23 cellular contexts compared by ENCODE assay signal in genomic region chr2:69960821-69961220, GRCh38.
"Had no signal": no experiment of that assay in that cellular context is flagged by ENCODE, and none has a peak within 500 bp of the region (broad histone marks: within the 10 kb centered on the region; RNA-seq: fewer than 3 reads in every experiment).

No MANE protein-coding gene starts in this region.

- ATAC-seq: gastrocnemius medialis; left colon; left ventricle myocardium superior; stimulated activated naive B cell treated with anti-CD40 and anti-IgM and Interleukin-4, amounts not matched to agents 10 μg/mL and 1 μg/mL and 100 μg/mL, for 72 hours had no signal

- DNase-seq: cortex of kidney; effector memory CD4-positive, alpha-beta T cell; gastrocnemius medialis; glutamatergic neuron; immature natural killer cell; kidney; left colon; left ventricle myocardium superior; mesenchymal stem cell; naive B cell; sigmoid colon; stimulated activated CD4-positive, alpha-beta T cell treated with anti-CD3 and anti-CD28 coated beads, Interleukin-2, amount 100 ng/mL, for 24 hours; stimulated activated CD4-positive, alpha-beta T cell treated with anti-CD3 and anti-CD28 coated beads, Interleukin-4, amount 100 ng/mL, for 4 hours; stimulated activated naive B cell treated with anti-CD40 and anti-IgM and Interleukin-4, amounts not matched to agents 10 μg/mL and 1 μg/mL and 100 μg/mL, for 72 hours; stomach; thyroid gland had no signal

- H3K9me3 ChIP-seq: esophagus muscularis mucosa, gastrocnemius medialis, right atrium auricular region, sigmoid colon, stomach, thyroid gland, upper lobe of left lung, vagina had no signal

- H3K27me3 ChIP-seq: esophagus muscularis mucosa, gastrocnemius medialis, right atrium auricular region, sigmoid colon, stomach, thyroid gland, upper lobe of left lung, vagina had no signal

- H3K4me1 ChIP-seq: esophagus muscularis mucosa, right atrium auricular region, sigmoid colon, thyroid gland, upper lobe of left lung, vagina had no signal

- H3K4me3 ChIP-seq: esophagus muscularis mucosa, gastrocnemius medialis, lung, right atrium auricular region, sigmoid colon, skin epidermis, stomach, thyroid gland, upper lobe of left lung, vagina had no signal

- H3K36me3 ChIP-seq: esophagus muscularis mucosa, gastrocnemius medialis, right atrium auricular region, sigmoid colon, thyroid gland, upper lobe of left lung, vagina had no signal

- H3K27ac ChIP-seq: epithelial cell of prostate, esophagus muscularis mucosa, gastrocnemius medialis, right atrium auricular region, sigmoid colon, stomach, thyroid gland, upper lobe of left lung, vagina had no signal
